27 cellular contexts compared by ENCODE assay signal in genomic region chr3:189446959-189447560, GRCh38.
"Had no signal": no experiment of that assay in that cellular context is flagged by ENCODE, and none has a peak within 500 bp of the region (broad histone marks: within the 10 kb centered on the region; RNA-seq: fewer than 3 reads in every experiment).

No MANE protein-coding gene starts in this region.

- H3K27ac Mint-ChIP-seq: activated CD4-positive, alpha-beta memory T cell treated with anti-CD3 and anti-CD28 coated beads for 36 hours; activated CD4-positive, alpha-beta T cell treated with anti-CD3 and anti-CD28 coated beads, Interleukin-2, amount 10 ng/mL, durations not matched to agents 24 days and 14 days; activated naive CD4-positive, alpha-beta T cell treated with anti-CD3 and anti-CD28 coated beads, Interleukin-2, amount 10 ng/mL, durations not matched to agents 7 days and 5 days; activated naive CD8-positive, alpha-beta T cell treated with anti-CD3 and anti-CD28 coated beads, Interleukin-2, amount 10 ng/mL, durations not matched to agents 7 days and 5 days; endodermal cell; mesothelial cell of epicardium; naive B cell; T-helper 17 cell had no signal

- H3K4me1 Mint-ChIP-seq: activated CD4-positive, alpha-beta T cell treated with anti-CD3 and anti-CD28 coated beads, Interleukin-2, amount 10 ng/mL, durations not matched to agents 24 days and 14 days; activated naive CD4-positive, alpha-beta T cell treated with anti-CD3 and anti-CD28 coated beads, Interleukin-2, amount 10 ng/mL, durations not matched to agents 7 days and 5 days; activated naive CD8-positive, alpha-beta T cell treated with anti-CD3 and anti-CD28 coated beads, Interleukin-2, amount 10 ng/mL, durations not matched to agents 7 days and 5 days; naive B cell; T-helper 17 cell had no signal

- H3K9me3 ChIP-seq: body of pancreas, esophagus muscularis mucosa, gastrocnemius medialis, right atrium auricular region, tibial artery, upper lobe of right lung had no signal

- H3K9me3 Mint-ChIP-seq: activated CD4-positive, alpha-beta T cell treated with anti-CD3 and anti-CD28 coated beads, Interleukin-2, amount 10 ng/mL, durations not matched to agents 24 days and 14 days had no signal

- DNase-seq: activated CD4-positive, alpha-beta memory T cell treated with anti-CD3 and anti-CD28 coated beads for 36 hours; activated CD4-positive, alpha-beta T cell treated with anti-CD3 and anti-CD28 coated beads, Interleukin-2, amount 10 ng/mL, durations not matched to agents 24 days and 14 days; activated CD4-positive, CD25-positive, alpha-beta regulatory T cell treated with anti-CD3 and anti-CD28 coated beads, Interleukin-2, amount 50 U/mL, for 72 hours; activated CD8-positive, alpha-beta memory T cell treated with anti-CD3 and anti-CD28 coated beads, Interleukin-2, amount 50 U/mL, for 4 hours; activated gamma-delta T cell; activated naive CD4-positive, alpha-beta T cell treated with anti-CD3 and anti-CD28 coated beads, Interleukin-2, amount 10 ng/mL, durations not matched to agents 7 days and 5 days; activated naive CD8-positive, alpha-beta T cell treated with anti-CD3 and anti-CD28 coated beads, Interleukin-2, amount 10 ng/mL, durations not matched to agents 7 days and 5 days; activated T-cell treated with anti-CD3 and anti-CD28 coated beads, Interleukin-2, amount 50 U/mL, for 1 hour; amygdala; body of pancreas; caudate nucleus; endodermal cell; gastrocnemius medialis; left colon; naive B cell; stimulated activated CD4-positive, alpha-beta T cell treated with anti-CD3 and anti-CD28 coated beads, Interleukin-15, amount 100 ng/mL, for 24 hours; stimulated activated naive CD4-positive, alpha-beta T cell; T-helper 17 cell; T1000; tibial artery; upper lobe of right lung had no signal

- H3K27ac ChIP-seq: body of pancreas, esophagus muscularis mucosa, gastrocnemius medialis, hepatocyte, parathyroid adenoma, right atrium auricular region, suprapubic skin, tibial artery, upper lobe of right lung had no signal

- H3K4me3 ChIP-seq: body of pancreas, esophagus muscularis mucosa, gastrocnemius medialis, hepatocyte, right atrium auricular region, suprapubic skin, tibial artery, upper lobe of right lung had no signal

- H3K36me3 ChIP-seq: esophagus muscularis mucosa, gastrocnemius medialis, right atrium auricular region, suprapubic skin, tibial artery, upper lobe of right lung had no signal

- H3K27me3 Mint-ChIP-seq: activated CD4-positive, alpha-beta memory T cell treated with anti-CD3 and anti-CD28 coated beads for 36 hours; activated CD4-positive, alpha-beta T cell treated with anti-CD3 and anti-CD28 coated beads, Interleukin-2, amount 10 ng/mL, durations not matched to agents 24 days and 14 days; activated naive CD4-positive, alpha-beta T cell treated with anti-CD3 and anti-CD28 coated beads, Interleukin-2, amount 10 ng/mL, durations not matched to agents 7 days and 5 days; activated naive CD8-positive, alpha-beta T cell treated with anti-CD3 and anti-CD28 coated beads, Interleukin-2, amount 10 ng/mL, durations not matched to agents 7 days and 5 days; naive B cell; T-helper 17 cell had no signal

- H3K4me1 ChIP-seq: body of pancreas, esophagus muscularis mucosa, gastrocnemius medialis, parathyroid adenoma, right atrium auricular region, suprapubic skin, tibial artery, upper lobe of right lung had no signal

- H3K4me3 Mint-ChIP-seq: activated CD4-positive, alpha-beta memory T cell treated with anti-CD3 and anti-CD28 coated beads for 36 hours; activated CD4-positive, alpha-beta T cell treated with anti-CD3 and anti-CD28 coated beads, Interleukin-2, amount 10 ng/mL, durations not matched to agents 24 days and 14 days; activated naive CD4-positive, alpha-beta T cell treated with anti-CD3 and anti-CD28 coated beads, Interleukin-2, amount 10 ng/mL, durations not matched to agents 7 days and 5 days; activated naive CD8-positive, alpha-beta T cell treated with anti-CD3 and anti-CD28 coated beads, Interleukin-2, amount 10 ng/mL, durations not matched to agents 7 days and 5 days; endodermal cell; mesothelial cell of epicardium; naive B cell; T-helper 17 cell had no signal

- ATAC-seq: body of pancreas, gastrocnemius medialis, left colon, T-helper 17 cell, upper lobe of right lung had no signal

- H3K27me3 ChIP-seq: body of pancreas, esophagus muscularis mucosa, gastrocnemius medialis, hepatocyte, right atrium auricular region, suprapubic skin, tibial artery, upper lobe of right lung had no signal

- H3K36me3 Mint-ChIP-seq: activated CD4-positive, alpha-beta memory T cell treated with anti-CD3 and anti-CD28 coated beads for 36 hours; activated naive CD4-positive, alpha-beta T cell treated with anti-CD3 and anti-CD28 coated beads, Interleukin-2, amount 10 ng/mL, durations not matched to agents 7 days and 5 days; activated naive CD8-positive, alpha-beta T cell treated with anti-CD3 and anti-CD28 coated beads, Interleukin-2, amount 10 ng/mL, durations not matched to agents 7 days and 5 days; naive B cell had no signal
